In the genomic region with DNA sequence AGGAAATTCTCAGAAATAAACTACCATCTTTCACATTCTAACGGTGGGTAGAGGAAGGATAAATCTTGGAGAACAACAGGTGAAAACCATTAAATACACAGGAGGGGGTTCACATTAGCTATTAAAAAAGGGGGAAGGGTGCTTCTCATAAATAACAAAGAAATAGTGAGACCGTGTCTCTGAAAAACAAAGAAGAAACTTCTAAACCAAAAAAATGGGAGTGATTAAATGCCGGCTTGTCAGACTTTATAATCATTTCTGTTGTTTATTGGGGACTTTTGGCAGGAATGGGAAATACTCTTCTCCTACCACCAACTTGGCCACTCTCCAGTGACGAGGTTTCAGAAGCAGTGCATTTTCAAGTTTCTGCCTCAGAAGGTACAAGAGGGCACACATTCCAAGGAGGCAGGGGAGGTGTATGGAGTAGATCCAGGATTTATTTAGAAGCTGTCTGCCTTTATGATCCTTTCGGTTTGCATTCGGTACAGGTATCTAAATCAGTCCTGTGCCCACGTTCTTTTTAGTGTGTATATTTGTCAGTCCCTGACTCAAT, we compare ENCODE assay signal across 16 cellular contexts. TPM values are rescaled to one million over a fixed set of nuclear protein-coding genes. Genes with fewer than 3 reads are reported as not detected.
A peak's percentile ranks its signal among the peaks of the same experiment; 100 is the strongest.
DNase-seq lines count a peak whose midpoint lies in the region; ATAC-seq and TF ChIP-seq lines count a peak whose summit lies in the region.
"Had no signal": no experiment of that assay in that cellular context is flagged by ENCODE, and none has a peak within 500 bp of the region (broad histone marks: within the 10 kb centered on the region; RNA-seq: fewer than 3 reads in every experiment).

No MANE protein-coding gene starts in this region.

- H3K36me3 ChIP-seq in MG63 (no peaks in the 10 kb centered on the region), endodermal cell (ENCODE audit: control insufficient read depth, insufficient read depth, low read length) (no peaks in the 10 kb centered on the region)
- H3K36me3 ChIP-seq: lower lobe of right lung, Peyer's patch had no signal

- H3K27ac ChIP-seq in endodermal cell (ENCODE audit: low read depth, low read length): no peak overlapping the region
- H3K27ac ChIP-seq: lower lobe of right lung, Peyer's patch had no signal

- peak overlapping the region; percentile 42 for H3K27ac Mint-ChIP-seq in endodermal cell
- H3K27ac Mint-ChIP-seq: activated naive CD8-positive, alpha-beta T cell; activated T-cell treated with anti-CD3 and anti-CD28 coated beads, Interleukin-2, amount 50 U/mL, for 24 hours had no signal

- WGBS in endodermal cell (ENCODE audit: insufficient coverage in 1 of 2, insufficient read length in 1 of 2), 2 experiments: 79 to 85% methylated on average over 3 to 7 of the region's 7 CpGs

- no peaks in the 10 kb centered on the region for H3K9me3 Mint-ChIP-seq in endodermal cell
- H3K9me3 Mint-ChIP-seq: activated T-cell treated with anti-CD3 and anti-CD28 coated beads, Interleukin-2, amount 50 U/mL, for 24 hours; naive thymus-derived CD4-positive, alpha-beta T cell had no signal

- no peak overlapping the region for H3K4me3 Mint-ChIP-seq in endodermal cell
- H3K4me3 Mint-ChIP-seq: activated naive CD8-positive, alpha-beta T cell; activated T-cell treated with anti-CD3 and anti-CD28 coated beads, Interleukin-2, amount 50 U/mL, for 24 hours had no signal

- DNase-seq in Ammon's horn (ENCODE audit: low spot score) (peak; percentile 30), MG63 (peak; percentile 14), endodermal cell (no peak), medulla oblongata (ENCODE audit: extremely low spot score) (peak; percentile 76), left lobe of liver (ENCODE audit: low spot score) (no peak), inferior parietal cortex (ENCODE audit: extremely low spot score) (no peak), CD1c-positive myeloid dendritic cell (ENCODE audit: extremely low spot score) (no peak)
- DNase-seq in stimulated activated CD4-positive, alpha-beta T cell treated with anti-CD3 and anti-CD28 coated beads, Interleukin-4, amount 100 ng/mL, for 4 hours: no peak
- DNase-seq: activated CD4-positive, alpha-beta T cell treated with anti-CD3 and anti-CD28 coated beads, Interleukin-2, amount 50 U/mL, for 48 hours; activated T-cell treated with anti-CD3 and anti-CD28 coated beads, Interleukin-2, amount 50 U/mL, for 24 hours; lower lobe of right lung; naive thymus-derived CD4-positive, alpha-beta T cell; NCI-H2081 treated with DMSO at 0.1 percent for 48 hours; NCI-H526 treated with DMSO at 0.1 percent for 48 hours; Peyer's patch had no signal

- H3K4me1 ChIP-seq in endodermal cell (ENCODE audit: control insufficient read depth, insufficient read depth, low read length): peaks cover 14% of the 10 kb centered on the region
- H3K4me1 ChIP-seq: lower lobe of right lung, Peyer's patch had no signal

- ATAC-seq in left lobe of liver: no peak
- ATAC-seq: lower lobe of right lung; naive thymus-derived CD4-positive, alpha-beta T cell had no signal

- no peak overlapping the region for H3K9ac ChIP-seq in endodermal cell (ENCODE audit: extremely low read depth, low read length, poor library complexity, severe bottlenecking)

- H3K4me3 ChIP-seq in MG63: no peak overlapping the region
- peak overlapping the region; percentile 7 for H3K4me3 ChIP-seq in endodermal cell (ENCODE audit: low read length)
- H3K4me3 ChIP-seq: lower lobe of right lung, Peyer's patch had no signal

- no peaks in the 10 kb centered on the region for H3K27me3 Mint-ChIP-seq in endodermal cell (ENCODE audit: insufficient read depth)

- no peak for TF ChIP-seq CTCF in endodermal cell (conservative IDR thresholded peaks at IDR 0.05)

- peaks cover 22% of the 10 kb centered on the region for H3K4me1 Mint-ChIP-seq in endodermal cell

- H3K27me3 ChIP-seq in MG63: peaks cover 5% of the 10 kb centered on the region
- H3K27me3 ChIP-seq in endodermal cell (ENCODE audit: control insufficient read depth, insufficient read depth, low read length, poor library complexity, severe bottlenecking): no peaks in the 10 kb centered on the region
- H3K27me3 ChIP-seq: Peyer's patch had no signal

- H3K9me3 ChIP-seq in MG63: no peaks in the 10 kb centered on the region
- no peaks in the 10 kb centered on the region for H3K9me3 ChIP-seq in endodermal cell (ENCODE audit: control insufficient read depth, low read length)
- H3K9me3 ChIP-seq: lower lobe of right lung, Peyer's patch had no signal

- no peaks in the 10 kb centered on the region for H3K36me3 Mint-ChIP-seq in endodermal cell (ENCODE audit: low read depth)

RNA-seq across cellular contexts. Expression of gene LIX1, which starts 46.2 kb away (rescaled TPM):
- total RNA-seq in MG63 (2014; rRNA removed; shearing (Covaris generic); ENCODE audit: low replicate concordance): not detected in 2 replicates
- under 1 TPM; 0.09 to 0.15 TPM for total RNA-seq in endodermal cell
- 19.4 TPM for polyA plus RNA-seq in endodermal cell (2013, experiment 1 of 2)
- 16.8 TPM for polyA plus RNA-seq in endodermal cell (2013, experiment 2 of 2)
- total RNA-seq in left lobe of liver: not detected
- total RNA-seq: lower lobe of right lung; naive thymus-derived CD4-positive, alpha-beta T cell had no signal
- polyA plus RNA-seq: naive thymus-derived CD4-positive, alpha-beta T cell had no signal

Comparison
In these comparisons a context has a peak if more than half of its experiments do, and no peak if none do; other contexts are left out.
1. DNase-seq: peak in Ammon's horn (single experiment), MG63 (single experiment) and medulla oblongata (single experiment); none in endodermal cell (single experiment), left lobe of liver (single experiment), stimulated activated CD4-positive, alpha-beta T cell treated with anti-CD3 and anti-CD28 coated beads, Interleukin-4, amount 100 ng/mL, for 4 hours (0 of 2), inferior parietal cortex (single experiment) and CD1c-positive myeloid dendritic cell (single experiment).